9 cellular contexts compared by ENCODE assay signal in genomic region chr15:78640840-78641733, GRCh38. TPM values are rescaled to one million over a fixed set of nuclear protein-coding genes. Genes with fewer than 3 reads are reported as not detected.
A peak's percentile ranks its signal among the peaks of the same experiment; 100 is the strongest.
DNase-seq lines count a peak whose midpoint lies in the region; ATAC-seq and TF ChIP-seq lines count a peak whose summit lies in the region.
"Had no signal": no experiment of that assay in that cellular context is flagged by ENCODE, and none has a peak within 500 bp of the region (broad histone marks: within the 10 kb centered on the region; RNA-seq: fewer than 3 reads in every experiment).

TSS of gene CHRNB4 (minus strand) at chr15:78641210. CDS start at chr15:78641133, 77 bp downstream.

- H3K36me3 Mint-ChIP-seq in Calu3 (ENCODE audit: insufficient read depth, unreplicated experiment) = peaks cover 11% of the 10 kb centered on the region

- peak; percentile 44 for DNase-seq in Calu3
- DNase-seq in Panc1 (ENCODE audit: low read depth, low spot score) = no peak
- DNase-seq in ecto neural progenitor cell (ENCODE audit: low spot score) = peak; percentile 88
- DNase-seq in head of caudate nucleus = no peak
- no peak for DNase-seq in NCI-H2029 (lab: John Stamatoyannopoulos, UW)
- no peak for DNase-seq in SHP77 (lab: John Stamatoyannopoulos, UW)

- peak within 1 kb of the TSS; percentile 69 for H3K4me3 Mint-ChIP-seq in Calu3 (ENCODE audit: low read depth, unreplicated experiment)

- H3K27me3 Mint-ChIP-seq in Calu3 (ENCODE audit: unreplicated experiment) = peaks cover 43% of the 10 kb centered on the region

- intact Hi-C loops in Calu3 (cut with micrococcal nuclease; ENCODE audit: unreplicated experiment) = no loop called here
- intact Hi-C loops in Panc1 (cut with micrococcal nuclease; ENCODE audit: unreplicated experiment) = no loop called here
- intact Hi-C loops in head of caudate nucleus (cut with DNase I) = loop anchor here (10.0 kb wide), 1 partner anchor 64 kb away; no protein-coding TSS in a partner anchor

- H3K4me3 ChIP-seq in Panc1 (ENCODE audit: low read depth in 2 of 2, low read length in 2 of 2) (peak within 1 kb of the TSS; percentile 41 to 43), muscle layer of duodenum (ENCODE audit: low read depth in 1 of 2, low read length in 2 of 2) (peak within 1 kb of the TSS; percentile 11 to 65)

- H3K9me3 Mint-ChIP-seq in Calu3 (ENCODE audit: low read depth, unreplicated experiment) = no peaks in the 10 kb centered on the region

- H3K27ac ChIP-seq in Panc1 (ENCODE audit: low read length) (no peak within 1 kb of the TSS), muscle layer of duodenum (ENCODE audit: low read length) (no peak within 1 kb of the TSS)
- H3K27ac ChIP-seq: epithelial cell of prostate had no signal

- BruUV-seq in Calu3 (replicated peaks; lab: Mats Ljungman, UMichigan) = no TSS peak
- BruUV-seq in Panc1 (replicated peaks; lab: Mats Ljungman, UMichigan) = no TSS peak

- no peaks in the 10 kb centered on the region for H3K27me3 ChIP-seq in Panc1 (ENCODE audit: control insufficient read depth, insufficient read depth, low read length)
- no peaks in the 10 kb centered on the region for H3K27me3 ChIP-seq in muscle layer of duodenum (ENCODE audit: low read depth, low read length)

- H3K9me3 ChIP-seq in Panc1 (ENCODE audit: control insufficient read depth, insufficient read depth, low read depth, low read length) = no peaks in the 10 kb centered on the region
- no peaks in the 10 kb centered on the region for H3K9me3 ChIP-seq in muscle layer of duodenum (ENCODE audit: control insufficient read depth in 1 of 2, low read length in 2 of 2)

- no peak within 1 kb of the TSS for H3K27ac Mint-ChIP-seq in Calu3 (ENCODE audit: unreplicated experiment)

- no peaks in the 10 kb centered on the region for H3K4me1 ChIP-seq in Panc1 (ENCODE audit: control insufficient read depth, insufficient read depth, low read length)
- peaks cover 3 to 9% of the 10 kb centered on the region in 2 donors for H3K4me1 ChIP-seq in muscle layer of duodenum (ENCODE audit: control insufficient read depth in 1 of 2, insufficient read depth in 2 of 2, low read length in 2 of 2)

- peak; percentile 69 for ATAC-seq in Panc1
- ATAC-seq in GM21723 (IDR thresholded peaks at IDR 0.05; ENCODE audit: unreplicated experiment) = no peak

- H3K36me3 ChIP-seq in Panc1 (ENCODE audit: control insufficient read depth, insufficient read depth, low read length) (no peaks in the 10 kb centered on the region), muscle layer of duodenum (ENCODE audit: control insufficient read depth in 1 of 2, insufficient read depth in 2 of 2, low read length in 2 of 2) (no peaks in the 10 kb centered on the region)

- CTCF ChIA-PET in Calu3 (lab: Charles Lee) (no interaction called here), Panc1 (lab: Charles Lee) (no interaction called here)

- TF ChIP-seq CTCF in Calu3 (IDR thresholded peaks at IDR 0.05; ENCODE audit: unreplicated experiment) = no peak
- no peak for TF ChIP-seq CTCF in Panc1 (IDR thresholded peaks at IDR 0.05)

- in situ Hi-C loops in Panc1 (cut with HindIII; ENCODE audit: low pct_unique_long_range_greater_than_20kb, low sequenced_read_pairs) = no loop called here

- POLR2A ChIA-PET in Panc1 (lab: Charles Lee) = no interaction called here

- no peaks in the 10 kb centered on the region for H3K4me1 Mint-ChIP-seq in Calu3 (ENCODE audit: low read depth, unreplicated experiment)

RNA-seq across cellular contexts. Expression of gene CHRNB4, which starts in this region (rescaled TPM):
- not detected in 2 replicates for total RNA-seq in Calu3 (2022)
- total RNA-seq in Panc1 (2021; ENCODE audit: unreplicated experiment) = not detected
- 0.15 TPM for polyA plus RNA-seq in Panc1 (2012; ENCODE audit: insufficient read length)

Comparison
In these comparisons a context has a peak if more than half of its experiments do, and no peak if none do; other contexts are left out.
1. Peak in DNase-seq in Calu3; RNA of the gene not detected or under 1 TPM.
2. Peak in ATAC-seq and H3K4me3 ChIP-seq in Panc1; RNA of the gene not detected or under 1 TPM.